Comparison of ENCODE assay signal across 11 cellular contexts in the genomic region with DNA sequence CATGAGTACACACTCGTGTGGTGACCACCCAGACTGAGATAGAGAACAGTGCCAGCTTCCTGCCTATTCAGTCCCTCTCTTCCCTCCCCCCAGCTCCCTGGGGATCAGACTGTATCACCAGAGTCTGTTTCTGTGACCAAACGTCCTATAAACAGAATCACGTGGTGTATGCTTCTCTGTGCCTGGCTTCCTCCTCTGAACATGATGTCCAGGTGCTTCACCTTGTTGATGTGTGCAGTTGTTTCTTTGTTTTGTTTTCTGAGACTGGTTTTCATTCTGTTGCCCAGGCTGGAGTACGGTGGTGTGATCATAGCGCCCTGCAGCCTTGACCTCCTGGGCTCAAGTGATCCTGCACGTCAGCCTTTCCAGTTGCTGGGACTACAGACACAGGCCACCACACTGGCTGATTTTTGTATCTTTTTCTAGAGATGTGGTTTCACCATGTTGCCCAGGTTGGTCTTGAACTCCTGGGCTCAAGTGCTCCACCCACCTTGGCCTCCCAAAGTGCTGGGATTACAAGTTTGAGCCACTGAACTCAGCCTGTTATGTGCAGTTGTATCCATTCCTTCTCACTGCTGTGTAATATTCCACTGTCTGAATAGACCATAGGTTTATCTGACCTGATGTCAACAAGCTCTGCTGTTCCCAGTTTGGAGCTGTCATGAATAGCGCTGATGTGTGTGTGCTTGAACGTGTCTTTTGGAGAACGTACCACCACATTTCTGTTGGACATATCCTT. TPM values are rescaled to one million over a fixed set of nuclear protein-coding genes. Genes with fewer than 3 reads are reported as not detected.
DNase-seq lines count a peak whose midpoint lies in the region; ATAC-seq and TF ChIP-seq lines count a peak whose summit lies in the region.
"Had no signal": no experiment of that assay in that cellular context is flagged by ENCODE, and none has a peak within 500 bp of the region (broad histone marks: within the 10 kb centered on the region; RNA-seq: fewer than 3 reads in every experiment).

No MANE protein-coding gene starts in this region.

- H3K79me2 ChIP-seq in mesendoderm (ENCODE audit: control insufficient read depth, insufficient read depth, low read length): no peaks in the 10 kb centered on the region

- H3K4me1 ChIP-seq in mesendoderm (ENCODE audit: control insufficient read depth, low read depth, low read length) (peaks cover 7% of the 10 kb centered on the region), left ventricle myocardium inferior (peaks cover 6% of the 10 kb centered on the region), psoas muscle (no peaks in the 10 kb centered on the region)

- H3K79me1 ChIP-seq in mesendoderm (ENCODE audit: low read length): no peaks in the 10 kb centered on the region

- intact Hi-C loops in left ventricle myocardium inferior (cut with micrococcal nuclease) (no loop called here), psoas muscle (cut with DNase I) (no loop called here)

- H3K27ac ChIP-seq in mesendoderm (ENCODE audit: low read depth, low read length) (no peak overlapping the region), left ventricle myocardium inferior (replicated peaks) (no peak overlapping the region), psoas muscle (no peak overlapping the region)
- H3K27ac ChIP-seq: VCaP had no signal

- no peak overlapping the region for H4K8ac ChIP-seq in mesendoderm (ENCODE audit: low read depth, low read length)

- no peaks in the 10 kb centered on the region for H3K27me3 ChIP-seq in mesendoderm (ENCODE audit: insufficient read depth, low read length, poor library complexity)
- H3K27me3 ChIP-seq in left ventricle myocardium inferior (ENCODE audit: low read depth): no peaks in the 10 kb centered on the region
- no peaks in the 10 kb centered on the region for H3K27me3 ChIP-seq in psoas muscle (ENCODE audit: insufficient read depth in 3 of 3, low read length in 2 of 3)

- peak; percentile 49 for ATAC-seq in GM18517 (IDR thresholded peaks at IDR 0.05; ENCODE audit: unreplicated experiment)
- peak; percentile 34 for ATAC-seq in GM21786 (IDR thresholded peaks at IDR 0.05; ENCODE audit: unreplicated experiment)
- no peak for ATAC-seq in psoas muscle

- H3K56ac ChIP-seq in mesendoderm (ENCODE audit: low read length): no peak overlapping the region

- H3K9me3 ChIP-seq in left ventricle myocardium inferior (replicated peaks) (no peaks in the 10 kb centered on the region), psoas muscle (no peaks in the 10 kb centered on the region)

- H3K18ac ChIP-seq in mesendoderm (ENCODE audit: low read length): peak overlapping the region; percentile 7

- no peaks in the 10 kb centered on the region for H3K36me3 ChIP-seq in mesendoderm (ENCODE audit: control insufficient read depth, insufficient read depth, low read length)
- H3K36me3 ChIP-seq in left ventricle myocardium inferior: no peaks in the 10 kb centered on the region
- no peaks in the 10 kb centered on the region for H3K36me3 ChIP-seq in psoas muscle (ENCODE audit: insufficient read depth in 1 of 2, low read depth in 1 of 2)

- H3K4ac ChIP-seq in mesendoderm (ENCODE audit: low read depth, low read length): no peak overlapping the region

- DNase-seq in MV-4-11 (lab: John Stamatoyannopoulos, UW) (peak; percentile 5), mesendoderm (no peak), NCI-H1930 (lab: John Stamatoyannopoulos, UW) (no peak), activated gamma-delta T cell treated with Interleukin-2 at 50 U/mL for 16 hours (no peak), left ventricle myocardium inferior (no peak), psoas muscle (no peak)
- DNase-seq: KG1 had no signal

- no peak overlapping the region for H2BK5ac ChIP-seq in mesendoderm (ENCODE audit: low read length)

- WGBS in mesendoderm (ENCODE audit: extremely low coverage, insufficient coverage, low lambda C conversion rate): no CpG with 5 or more reads among the region's 9 CpGs
- 61 to 62% (median 62%) methylated on average over 9 of the region's 9 CpGs for WGBS in psoas muscle, 3 donors

- no peak overlapping the region for H3K4me3 ChIP-seq in mesendoderm (ENCODE audit: low read length)
- H3K4me3 ChIP-seq in left ventricle myocardium inferior: no peak overlapping the region
- H3K4me3 ChIP-seq in psoas muscle: no peak overlapping the region
- H3K4me3 ChIP-seq: skin epidermis had no signal

- peak overlapping the region; percentile 63 for H2AK5ac ChIP-seq in mesendoderm (ENCODE audit: low read length)

- no peak overlapping the region for H3K23ac ChIP-seq in mesendoderm (ENCODE audit: low read length)

- no peak overlapping the region for H3K9ac ChIP-seq in mesendoderm (ENCODE audit: low read length)

- no peak overlapping the region for H3K4me2 ChIP-seq in mesendoderm (ENCODE audit: low read length)

- no peak overlapping the region for H2BK120ac ChIP-seq in mesendoderm (ENCODE audit: low read depth, low read length)

- H2BK15ac ChIP-seq in mesendoderm (replicated peaks; ENCODE audit: low read depth): no peak overlapping the region

- TF ChIP-seq CTCF in left ventricle myocardium inferior (IDR thresholded peaks at IDR 0.05; ENCODE audit: borderline replicate concordance): no peak
- no peak for TF ChIP-seq CTCF in psoas muscle (IDR thresholded peaks at IDR 0.05)

- H4K5ac ChIP-seq in mesendoderm (ENCODE audit: low read length): no peak overlapping the region

RNA-seq across cellular contexts. Expression of gene PRM1, which starts 28.9 kb away (rescaled TPM):
- polyA plus RNA-seq in mesendoderm (2013, experiment 1 of 2): 1.9 TPM
- 2.6 TPM for polyA plus RNA-seq in mesendoderm (2013, experiment 2 of 2)
- total RNA-seq in left ventricle myocardium inferior (not detected), psoas muscle (not detected)
- polyA plus RNA-seq in psoas muscle: not detected

RNA-seq across cellular contexts. Expression of gene PRM2, which starts 33.8 kb away (rescaled TPM):
- not detected for polyA plus RNA-seq in mesendoderm (2013, experiment 1 of 2)
- polyA plus RNA-seq in mesendoderm (2013, experiment 2 of 2): not detected
- total RNA-seq in left ventricle myocardium inferior: not detected
- not detected for total RNA-seq in psoas muscle
- polyA plus RNA-seq in psoas muscle: not detected

RNA-seq across cellular contexts. Expression of gene RMI2, which starts 35.2 kb away (rescaled TPM):
- 57.3 TPM for polyA plus RNA-seq in mesendoderm (2013, experiment 1 of 2)
- 58.1 TPM for polyA plus RNA-seq in mesendoderm (2013, experiment 2 of 2)
- total RNA-seq in left ventricle myocardium inferior (0.60 TPM), psoas muscle (under 1 TPM in 2 of 4 donors, not detected in 2; 0.16 to 0.64 TPM)
- polyA plus RNA-seq in psoas muscle: under 1 TPM; 0.11 to 0.35 (median 0.23) TPM

RNA-seq across cellular contexts. Expression of gene PRM3, which starts 36.6 kb away (rescaled TPM):
- not detected for polyA plus RNA-seq in mesendoderm (2013, experiment 1 of 2)
- not detected for polyA plus RNA-seq in mesendoderm (2013, experiment 2 of 2)
- total RNA-seq in left ventricle myocardium inferior (not detected), psoas muscle (not detected)
- polyA plus RNA-seq in psoas muscle: not detected

RNA-seq across cellular contexts. Expression of gene TNP2, which starts 40.9 kb away (rescaled TPM):
- not detected for polyA plus RNA-seq in mesendoderm (2013, experiment 1 of 2)
- not detected for polyA plus RNA-seq in mesendoderm (2013, experiment 2 of 2)
- not detected for total RNA-seq in left ventricle myocardium inferior
- total RNA-seq in psoas muscle: not detected
- not detected for polyA plus RNA-seq in psoas muscle

Comparison
In these comparisons a context has a peak if more than half of its experiments do, and no peak if none do; other contexts are left out.
1. ATAC-seq: peak in GM18517 (single experiment) and GM21786 (single experiment); none in psoas muscle (0 of 4).